Comparison of ENCODE assay signal across 33 cellular contexts in the genomic region with DNA sequence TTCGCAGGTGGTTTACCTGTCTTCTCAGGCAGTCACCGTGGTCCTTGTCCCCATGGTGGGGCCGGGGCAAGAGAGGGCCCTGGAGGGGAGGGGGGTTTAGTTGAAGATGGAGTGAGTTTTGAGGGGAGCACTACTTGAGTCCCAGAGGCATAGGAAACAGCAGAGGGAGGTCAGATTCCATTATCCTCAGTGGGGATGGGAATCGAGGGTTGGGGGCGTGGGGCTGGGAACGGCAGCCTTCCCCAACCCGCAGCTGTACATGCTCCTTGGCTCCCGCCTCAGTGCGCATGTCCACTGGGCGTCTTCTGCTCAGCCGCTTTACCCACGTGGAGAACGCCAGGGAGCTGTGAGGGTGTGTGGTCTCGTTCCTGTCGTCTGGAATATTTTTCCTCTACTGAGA. TPM values are rescaled to one million over a fixed set of nuclear protein-coding genes. Genes with fewer than 3 reads are reported as not detected.
"Had no signal": no experiment of that assay in that cellular context is flagged by ENCODE, and none has a peak within 500 bp of the region (broad histone marks: within the 10 kb centered on the region; RNA-seq: fewer than 3 reads in every experiment).

A gene with protein sequence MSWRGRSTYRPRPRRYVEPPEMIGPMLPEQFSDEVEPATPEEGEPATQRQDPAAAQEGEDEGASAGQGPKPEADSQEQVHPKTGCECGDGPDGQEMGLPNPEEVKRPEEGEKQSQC (plus strand): TSS at position 301 of the 400 bp plus-strand sequence. CDS start 1,214 bp downstream, outside the sequence.

- H3K27ac Mint-ChIP-seq: dendritic cell treated with granulocyte-macrophage colony-stimulating factor and Interleukin-4, amounts not matched to agents 40 ng/mL and 50 ng/mL, for 4 days; effector memory CD8-positive, alpha-beta T cell; endodermal cell; mesothelial cell of epicardium had no signal

- H3K27me3 Mint-ChIP-seq: dendritic cell treated with granulocyte-macrophage colony-stimulating factor and Interleukin-4, amounts not matched to agents 40 ng/mL and 50 ng/mL, for 4 days; effector memory CD8-positive, alpha-beta T cell had no signal

- H3K9me3 ChIP-seq: colonic mucosa, esophagus squamous epithelium, gastrocnemius medialis, heart right ventricle, left lung, lower lobe of right lung, mucosa of descending colon had no signal

- DNase-seq: colonic mucosa; cortex of kidney; effector CD8-positive, alpha-beta T cell; effector memory CD8-positive, alpha-beta T cell; endodermal cell; erythroblast; esophagus squamous epithelium; foreskin fibroblast; foreskin melanocyte; gastrocnemius medialis; glutamatergic neuron; head of caudate nucleus; heart right ventricle; hippocampal formation; left cardiac atrium; left lung; left ventricle myocardium superior; lower lobe of right lung; mesenchymal stem cell; mucosa of descending colon had no signal

- H3K9me3 Mint-ChIP-seq: dendritic cell treated with granulocyte-macrophage colony-stimulating factor and Interleukin-4, amounts not matched to agents 40 ng/mL and 50 ng/mL, for 4 days; effector memory CD8-positive, alpha-beta T cell had no signal

- H3K4me1 ChIP-seq: colonic mucosa, esophagus squamous epithelium, gastrocnemius medialis, left lung, lower lobe of right lung had no signal

- H3K27me3 ChIP-seq: colonic mucosa, esophagus squamous epithelium, gastrocnemius medialis, left lung had no signal

- FAIRE-seq: endometrium, islet of Langerhans, keratinocyte had no signal

- H3K36me3 ChIP-seq: colonic mucosa, esophagus squamous epithelium, gastrocnemius medialis, heart right ventricle, left lung, lower lobe of right lung had no signal

- ATAC-seq: effector memory CD8-positive, alpha-beta T cell; esophagus mucosa; gastrocnemius medialis; heart right ventricle; left cardiac atrium; left lung; left ventricle myocardium superior; lower lobe of right lung; mucosa of descending colon had no signal

- H3K4me1 Mint-ChIP-seq: endodermal cell had no signal

- H3K27ac ChIP-seq: colonic mucosa, epithelial cell of prostate, esophagus squamous epithelium, gastrocnemius medialis, heart right ventricle, left lung, lower lobe of right lung had no signal

- H3K4me3 Mint-ChIP-seq: dendritic cell treated with granulocyte-macrophage colony-stimulating factor and Interleukin-4, amounts not matched to agents 40 ng/mL and 50 ng/mL, for 4 days; effector memory CD8-positive, alpha-beta T cell; endodermal cell; mesothelial cell of epicardium had no signal

- H3K36me3 Mint-ChIP-seq: mesothelial cell of epicardium had no signal

- H3K4me3 ChIP-seq: colonic mucosa, esophagus squamous epithelium, gastrocnemius medialis, heart right ventricle, left lung, lower lobe of right lung, mucosa of descending colon had no signal

RNA-seq across cellular contexts. Expression of the gene that starts here (rescaled TPM):
- total RNA-seq: colonic mucosa, dermis microvascular lymphatic vessel endothelial cell, endodermal cell, esophagus mucosa, esophagus squamous epithelium, gastrocnemius medialis, glomerular endothelial cell, heart right ventricle, kidney epithelial cell, left cardiac atrium, left lung, left ventricle myocardium superior, lower leg skin, lower lobe of right lung, lung microvascular endothelial cell, mesenteric fat pad, mesothelial cell of epicardium, mucosa of descending colon had no signal
- polyA plus RNA-seq: heart right ventricle, keratinocyte had no signal
